Comparison of ENCODE assay signal across 13 cellular contexts in the genomic region with DNA sequence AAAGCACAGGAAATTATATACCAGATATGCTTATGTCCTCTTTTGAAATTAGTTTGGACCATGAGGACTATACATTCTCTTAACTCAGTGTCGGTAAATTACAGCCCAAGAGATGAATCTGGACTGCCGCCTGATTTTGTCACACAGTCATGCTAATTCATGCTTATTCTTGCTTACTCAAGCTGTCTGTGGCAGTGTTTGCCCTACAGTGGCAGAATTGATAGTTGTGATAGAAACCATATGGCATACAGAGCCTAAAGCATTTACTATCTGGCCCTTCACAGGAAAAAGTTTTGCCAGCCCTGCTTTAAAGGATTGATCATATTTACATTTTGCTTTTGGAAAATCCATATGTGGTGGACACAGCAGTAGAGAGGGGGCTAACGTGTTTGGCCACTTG.
"Had no signal": no experiment of that assay in that cellular context is flagged by ENCODE, and none has a peak within 500 bp of the region (broad histone marks: within the 10 kb centered on the region; RNA-seq: fewer than 3 reads in every experiment).

No MANE protein-coding gene starts in this region.

- ATAC-seq: effector memory CD8-positive, alpha-beta T cell; natural killer cell; psoas muscle; stimulated activated naive CD8-positive, alpha-beta T cell treated with anti-CD3 and anti-CD28 coated beads, Interleukin-15, amount 100 ng/mL, for 72 hours had no signal

- H3K9me3 ChIP-seq: psoas muscle, sigmoid colon, testis had no signal

- DNase-seq: activated naive CD4-positive, alpha-beta T cell treated with anti-CD3 and anti-CD28 coated beads, Interleukin-2, amount 50 U/mL, for 16 hours; activated T-cell treated with anti-CD3 and anti-CD28 coated beads, Interleukin-2, amount 50 U/mL, for 1 hour; central memory CD4-positive, alpha-beta T cell; effector memory CD8-positive, alpha-beta T cell; natural killer cell; occipital lobe; psoas muscle; sigmoid colon; stimulated activated CD4-positive, alpha-beta T cell treated with anti-CD3 and anti-CD28 coated beads, Interleukin-4, amount 100 ng/mL, for 4 hours; stimulated activated naive CD8-positive, alpha-beta T cell treated with anti-CD3 and anti-CD28 coated beads, Interleukin-15, amount 100 ng/mL, for 72 hours; testis had no signal

- H3K27ac Mint-ChIP-seq: effector memory CD8-positive, alpha-beta T cell; natural killer cell; stimulated activated naive CD8-positive, alpha-beta T cell treated with anti-CD3 and anti-CD28 coated beads, Interleukin-15, amount 100 ng/mL, for 72 hours had no signal

- H3K27ac ChIP-seq: coronary artery, psoas muscle, sigmoid colon, testis had no signal

- H3K4me1 ChIP-seq: psoas muscle, testis had no signal

- H3K27me3 ChIP-seq: sigmoid colon, testis had no signal

- H3K4me3 ChIP-seq: coronary artery, lung, psoas muscle, sigmoid colon, testis had no signal

- H3K27me3 Mint-ChIP-seq: effector memory CD8-positive, alpha-beta T cell; stimulated activated naive CD8-positive, alpha-beta T cell treated with anti-CD3 and anti-CD28 coated beads, Interleukin-15, amount 100 ng/mL, for 72 hours had no signal

- H3K36me3 ChIP-seq: sigmoid colon had no signal

- H3K4me3 Mint-ChIP-seq: effector memory CD8-positive, alpha-beta T cell; natural killer cell; stimulated activated naive CD8-positive, alpha-beta T cell treated with anti-CD3 and anti-CD28 coated beads, Interleukin-15, amount 100 ng/mL, for 72 hours had no signal

- H3K36me3 Mint-ChIP-seq: natural killer cell had no signal

- H3K9me3 Mint-ChIP-seq: stimulated activated naive CD8-positive, alpha-beta T cell treated with anti-CD3 and anti-CD28 coated beads, Interleukin-15, amount 100 ng/mL, for 72 hours had no signal

- H3K4me1 Mint-ChIP-seq: natural killer cell; stimulated activated naive CD8-positive, alpha-beta T cell treated with anti-CD3 and anti-CD28 coated beads, Interleukin-15, amount 100 ng/mL, for 72 hours had no signal
